In genomic region chr12:95037906-95038305, GRCh38 we compare ENCODE assay signal across 24 cellular contexts.
"Had no signal": no experiment of that assay in that cellular context is flagged by ENCODE, and none has a peak within 500 bp of the region (broad histone marks: within the 10 kb centered on the region; RNA-seq: fewer than 3 reads in every experiment).

No MANE protein-coding gene starts in this region.

- H3K27me3 Mint-ChIP-seq: dendritic cell treated with granulocyte-macrophage colony-stimulating factor and Interleukin-4, amounts not matched to agents 40 ng/mL and 50 ng/mL, for 4 days; stimulated activated naive B cell treated with anti-CD40 and anti-IgM and Interleukin-4, amounts not matched to agents 10 μg/mL and 1 μg/mL and 100 μg/mL, for 72 hours had no signal

- H3K4me3 ChIP-seq: colonic mucosa, esophagus muscularis mucosa, lower lobe of right lung, ovary, psoas muscle, sigmoid colon, skin epidermis, spleen, stomach, thyroid gland, vagina had no signal

- H3K4me3 Mint-ChIP-seq: dendritic cell treated with granulocyte-macrophage colony-stimulating factor and Interleukin-4, amounts not matched to agents 40 ng/mL and 50 ng/mL, for 4 days; endodermal cell; immature natural killer cell; natural killer cell; stimulated activated naive B cell treated with anti-CD40 and anti-IgM and Interleukin-4, amounts not matched to agents 10 μg/mL and 1 μg/mL and 100 μg/mL, for 72 hours had no signal

- ATAC-seq: left ventricle myocardium superior; lower lobe of right lung; natural killer cell; psoas muscle; right cardiac atrium; stimulated activated naive B cell treated with anti-CD40 and anti-IgM and Interleukin-4, amounts not matched to agents 10 μg/mL and 1 μg/mL and 100 μg/mL, for 72 hours had no signal

- H3K9me3 Mint-ChIP-seq: dendritic cell treated with granulocyte-macrophage colony-stimulating factor and Interleukin-4, amounts not matched to agents 40 ng/mL and 50 ng/mL, for 4 days; endodermal cell; immature natural killer cell; natural killer cell; stimulated activated naive B cell treated with anti-CD40 and anti-IgM and Interleukin-4, amounts not matched to agents 10 μg/mL and 1 μg/mL and 100 μg/mL, for 72 hours had no signal

- H3K4me1 Mint-ChIP-seq: endodermal cell had no signal

- H3K4me1 ChIP-seq: colonic mucosa, esophagus muscularis mucosa, lower lobe of right lung, psoas muscle, sigmoid colon, stomach, thyroid gland, vagina had no signal

- H3K27me3 ChIP-seq: colonic mucosa, esophagus muscularis mucosa, ovary, sigmoid colon, spleen, stomach, thyroid gland, vagina had no signal

- DNase-seq: colonic mucosa; effector CD8-positive, alpha-beta T cell; endodermal cell; hypothalamus; immature natural killer cell; left ventricle myocardium superior; lower lobe of right lung; natural killer cell; occipital lobe; ovary; posterior cingulate gyrus; psoas muscle; right cardiac atrium; sigmoid colon; spleen; stimulated activated CD4-positive, alpha-beta T cell treated with anti-CD3 and anti-CD28 coated beads, Interleukin-2, amount 100 ng/mL, for 48 hours; stimulated activated naive B cell treated with anti-CD40 and anti-IgM and Interleukin-4, amounts not matched to agents 10 μg/mL and 1 μg/mL and 100 μg/mL, for 72 hours; stomach; thyroid gland; trophoblast cell had no signal

- H3K9me3 ChIP-seq: colonic mucosa, esophagus muscularis mucosa, lower lobe of right lung, ovary, psoas muscle, sigmoid colon, spleen, stomach, thyroid gland, vagina had no signal

- H3K36me3 ChIP-seq: colonic mucosa, ovary had no signal

- H3K27ac Mint-ChIP-seq: dendritic cell treated with granulocyte-macrophage colony-stimulating factor and Interleukin-4, amounts not matched to agents 40 ng/mL and 50 ng/mL, for 4 days; endodermal cell; immature natural killer cell; natural killer cell; stimulated activated naive B cell treated with anti-CD40 and anti-IgM and Interleukin-4, amounts not matched to agents 10 μg/mL and 1 μg/mL and 100 μg/mL, for 72 hours had no signal

- H3K27ac ChIP-seq: colonic mucosa, esophagus muscularis mucosa, lower lobe of right lung, ovary, psoas muscle, sigmoid colon, skin epidermis, spleen, stomach, thyroid gland, vagina had no signal
